ENCODE assay signal across 1 cellular context in the genomic region with DNA sequence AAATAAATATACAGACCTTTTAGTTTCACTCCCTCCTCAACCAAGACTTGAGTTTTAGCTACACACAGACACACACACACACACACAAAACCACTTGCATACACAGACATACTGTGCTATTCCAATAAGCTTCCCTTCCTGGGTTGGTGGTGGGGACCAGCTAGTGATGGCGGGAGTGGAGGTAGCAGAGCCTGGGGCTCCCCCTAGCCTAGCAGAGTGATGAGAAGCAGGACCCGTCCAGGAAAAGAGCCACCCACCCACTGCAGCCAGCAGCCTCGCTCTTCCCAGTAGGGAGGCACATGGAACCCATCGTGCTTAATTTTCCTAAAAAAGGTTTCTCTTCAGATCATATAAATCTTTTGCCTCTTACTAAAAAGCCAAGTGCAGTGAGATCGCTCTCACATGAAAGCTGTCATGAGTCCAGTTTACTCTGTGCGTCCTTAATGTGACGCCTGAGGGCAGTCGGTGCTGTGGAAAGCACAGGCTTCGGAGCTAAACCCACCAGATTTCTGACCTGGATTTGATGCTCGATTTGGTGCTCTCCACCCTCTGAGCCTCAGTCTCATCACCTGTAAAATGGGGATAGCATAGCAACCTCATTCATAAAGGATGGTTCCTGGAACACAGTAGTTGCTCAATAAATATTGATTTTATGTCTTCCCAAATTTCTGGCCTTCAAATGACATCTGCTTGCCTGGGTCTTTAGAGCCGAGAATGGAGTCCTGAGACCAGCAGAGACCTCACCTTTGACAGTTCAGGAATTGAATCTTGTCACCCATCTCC.
TF ChIP-seq lines count a peak whose summit lies in the region.

No MANE protein-coding gene starts in this region.

TF ChIP-seq in GM23338, 12 proteins besides CTCF, POLR2A, EP300 and RAD21 (continued from another document):
- TF ChIP-seq ZNF462 (CRISPR knock-in tag; IDR thresholded peaks at IDR 0.05) (no peak), STAT1 (IDR thresholded peaks at IDR 0.05; ENCODE audit: unreplicated experiment) (no peak)
